17 cellular contexts compared by ENCODE assay signal in the genomic region with DNA sequence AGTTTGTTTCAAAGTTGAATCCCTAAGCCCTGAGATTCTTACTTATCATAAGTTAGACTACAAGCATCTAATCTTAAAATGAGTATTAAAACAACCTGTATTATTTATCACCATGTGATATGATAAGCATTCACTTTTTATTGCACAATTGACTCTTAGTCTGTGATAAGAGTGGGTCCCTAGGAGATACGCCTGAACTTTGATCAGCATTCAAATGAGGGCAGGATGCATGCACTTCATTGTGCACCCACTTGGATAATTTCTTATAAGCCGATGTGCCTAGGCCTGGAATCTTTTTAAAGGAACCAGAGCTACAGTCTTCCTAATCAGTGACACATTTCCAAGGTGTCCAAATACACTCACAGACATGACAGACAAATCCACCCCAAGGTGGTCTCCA. TPM values are rescaled to one million over a fixed set of nuclear protein-coding genes. Genes with fewer than 3 reads are reported as not detected.
A peak's percentile ranks its signal among the peaks of the same experiment; 100 is the strongest.
DNase-seq lines count a peak whose midpoint lies in the region; ATAC-seq and TF ChIP-seq lines count a peak whose summit lies in the region.
"Had no signal": no experiment of that assay in that cellular context is flagged by ENCODE, and none has a peak within 500 bp of the region (broad histone marks: within the 10 kb centered on the region; RNA-seq: fewer than 3 reads in every experiment).

No MANE protein-coding gene starts in this region.

- H3K9me3 ChIP-seq in transverse colon, result no peaks in the 10 kb centered on the region

- H3K4me3 ChIP-seq in transverse colon, result no peak overlapping the region
- H3K4me3 ChIP-seq: GM23248 had no signal

- H3K4me1 Mint-ChIP-seq in central memory CD8-positive, alpha-beta T cell, result no peaks in the 10 kb centered on the region
- no peaks in the 10 kb centered on the region for H3K4me1 Mint-ChIP-seq in glutamatergic neuron (ENCODE audit: low read depth, unreplicated experiment)

- ATAC-seq in central memory CD8-positive, alpha-beta T cell (replicated peaks; ENCODE audit: extremely low read depth, poor library complexity, severe bottlenecking), result no peak
- ATAC-seq in left colon (peak; percentile 97), GM18517 (IDR thresholded peaks at IDR 0.05; ENCODE audit: unreplicated experiment) (no peak)

- no peaks in the 10 kb centered on the region for H3K9me3 Mint-ChIP-seq in central memory CD8-positive, alpha-beta T cell
- H3K9me3 Mint-ChIP-seq in glutamatergic neuron (ENCODE audit: unreplicated experiment), result peaks cover 7% of the 10 kb centered on the region

- peaks cover 0 to 16% (median 4%) of the 10 kb centered on the region in 4 donors for H3K4me1 ChIP-seq in transverse colon

- in situ Hi-C loops in transverse colon (cut with MboI; ENCODE audit: low pct_ligation_motif_present in 1 of 4, low pct_unique_long_range_greater_than_20kb in 1 of 4, low sequenced_read_pairs in 3 of 4), result no loop called here

- peak overlapping the region in 2 of 4 donors; percentile 50 to 64 for H3K27ac ChIP-seq in transverse colon
- H3K27ac ChIP-seq: GM23248 had no signal

- H3K27me3 Mint-ChIP-seq in central memory CD8-positive, alpha-beta T cell, result no peaks in the 10 kb centered on the region
- no peaks in the 10 kb centered on the region for H3K27me3 Mint-ChIP-seq in glutamatergic neuron (ENCODE audit: unreplicated experiment)

- TF ChIP-seq EP300 in transverse colon (IDR thresholded peaks at IDR 0.05; ENCODE audit: low read depth), result no peak

- WGBS in transverse colon (ENCODE audit: low coverage in 1 of 2), 2 donors, result 50 to 52% methylated on average over 1 to 2 of the region's 2 CpGs

- no peaks in the 10 kb centered on the region for H3K36me3 ChIP-seq in transverse colon

- no peaks in the 10 kb centered on the region for H3K36me3 Mint-ChIP-seq in central memory CD8-positive, alpha-beta T cell (ENCODE audit: insufficient read depth)
- no peaks in the 10 kb centered on the region for H3K36me3 Mint-ChIP-seq in glutamatergic neuron (ENCODE audit: unreplicated experiment)
- H3K36me3 Mint-ChIP-seq: CD4-positive, alpha-beta memory T cell had no signal

- DNase-seq in NCI-H226, result peak; percentile 37
- no peak for DNase-seq in central memory CD8-positive, alpha-beta T cell (ENCODE audit: low spot score in 2 of 2)
- DNase-seq in left colon, result no peak
- DNase-seq in transverse colon, result peak; percentile 21
- no peak for DNase-seq in activated naive CD4-positive, alpha-beta T cell treated with Interleukin-2 at 50 U/mL for 16 hours
- DNase-seq in glutamatergic neuron, result no peak
- DNase-seq: C1 segment of cervical spinal cord; Calu3; CD4-positive, alpha-beta memory T cell; COR-L47; DMS53; DMS79 treated with DMSO at 0.1 percent for 48 hours; GF-D8; GM23248; H7; HCEC 1CT had no signal

- intact Hi-C loops in left colon (cut with DNase I, micrococcal nuclease) (no loop called here), transverse colon (cut with DNase I; ENCODE audit: low total_unique reads) (no loop called here)

- H3K27ac Mint-ChIP-seq in central memory CD8-positive, alpha-beta T cell (ENCODE audit: low read depth), result peak overlapping the region; percentile 27
- no peak overlapping the region for H3K27ac Mint-ChIP-seq in glutamatergic neuron (ENCODE audit: unreplicated experiment)
- H3K27ac Mint-ChIP-seq: CD4-positive, alpha-beta memory T cell had no signal

- TF ChIP-seq CTCF in transverse colon (IDR thresholded peaks at IDR 0.05) (peak in 2 of 5 experiments; percentile 47 to 59), glutamatergic neuron (IDR thresholded peaks at IDR 0.05; ENCODE audit: partially characterized antibody, unreplicated experiment) (no peak)

- no peak overlapping the region for H3K4me3 Mint-ChIP-seq in central memory CD8-positive, alpha-beta T cell
- H3K4me3 Mint-ChIP-seq in glutamatergic neuron (ENCODE audit: unreplicated experiment), result no peak overlapping the region
- H3K4me3 Mint-ChIP-seq: CD4-positive, alpha-beta memory T cell had no signal

- no peaks in the 10 kb centered on the region for H3K27me3 ChIP-seq in transverse colon

- TF ChIP-seq POLR2A in transverse colon (IDR thresholded peaks at IDR 0.05), result no peak

RNA-seq across cellular contexts. Expression of a gene that starts 31.4 kb away (rescaled TPM):
- 10 to 100 TPM; 59.8 to 72.3 TPM for total RNA-seq in left colon
- total RNA-seq in transverse colon, result 10 to 100 TPM; 14.5 to 51.3 (median 35.8) TPM
- 33.9 TPM for total RNA-seq in glutamatergic neuron (ENCODE audit: unreplicated experiment)

RNA-seq across cellular contexts. Expression of a gene that starts 60.0 kb away (rescaled TPM):
- 10 to 100 TPM; 11.4 to 14.4 TPM for total RNA-seq in left colon
- 10 to 100 TPM in 2 of 4 donors, 1 to 10 TPM in 2; 5.2 to 15.6 (median 10.4) TPM for total RNA-seq in transverse colon
- 16.0 TPM for total RNA-seq in glutamatergic neuron (ENCODE audit: unreplicated experiment)

Comparison
In these comparisons a context has a peak if more than half of its experiments do, and no peak if none do; other contexts are left out.
1. DNase-seq: peak in NCI-H226 (single experiment) and transverse colon (single experiment); none in central memory CD8-positive, alpha-beta T cell (0 of 2), left colon (0 of 2), activated naive CD4-positive, alpha-beta T cell treated with Interleukin-2 at 50 U/mL for 16 hours (single experiment) and glutamatergic neuron (single experiment).